ENCODE assay signal across 8 cellular contexts in genomic region chr7:99143522-99143852, GRCh38. TPM values are rescaled to one million over a fixed set of nuclear protein-coding genes. Genes with fewer than 3 reads are reported as not detected.
DNase-seq lines count a peak whose midpoint lies in the region; ATAC-seq and TF ChIP-seq lines count a peak whose summit lies in the region.

No MANE protein-coding gene starts in this region.

- H3K9me3 ChIP-seq in ES-I3 (ENCODE audit: control insufficient read depth, insufficient read depth, low read length), result no peaks in the 10 kb centered on the region
- H3K9me3 ChIP-seq in NT2/D1 (ENCODE audit: insufficient read depth, low read length), result no peaks in the 10 kb centered on the region
- no peaks in the 10 kb centered on the region for H3K9me3 ChIP-seq in esophagus muscularis mucosa
- H3K9me3 ChIP-seq in gastrocnemius medialis, result no peaks in the 10 kb centered on the region

- no peak for TF ChIP-seq EP300 in esophagus muscularis mucosa (IDR thresholded peaks at IDR 0.05)

- H3K36me3 ChIP-seq in ES-I3 (ENCODE audit: insufficient read depth, low read length) (no peaks in the 10 kb centered on the region), NT2/D1 (ENCODE audit: insufficient read depth, insufficient read length, low read length) (no peaks in the 10 kb centered on the region), esophagus muscularis mucosa (no peaks in the 10 kb centered on the region), gastrocnemius medialis (no peaks in the 10 kb centered on the region)

- WGBS in esophagus muscularis mucosa, result 0% methylated on average over 5 of the region's 46 CpGs

- no peak for TF ChIP-seq POLR2A in esophagus muscularis mucosa (IDR thresholded peaks at IDR 0.05; ENCODE audit: low read depth)
- TF ChIP-seq POLR2A in gastrocnemius medialis (IDR thresholded peaks at IDR 0.05), result no peak

- H3K9ac ChIP-seq in ES-I3 (ENCODE audit: low read depth, low read length) (peak overlapping the region; percentile 50; the same call in 1 of the 2 replicates), NT2/D1 (ENCODE audit: insufficient read length, low read depth) (peak overlapping the region; percentile 83)

- DNase-seq in NT2/D1 (ENCODE audit: low read depth, low spot score), result no peak
- no peak for DNase-seq in esophagus muscularis mucosa (ENCODE audit: extremely low spot score)
- no peak for DNase-seq in gastrocnemius medialis
- DNase-seq in iPS-NIHi7 (ENCODE audit: extremely low spot score), result no peak
- no peak for DNase-seq in CD1c-positive myeloid dendritic cell (ENCODE audit: extremely low spot score)

- peak; percentile 23 for ATAC-seq in GM21619 (IDR thresholded peaks at IDR 0.05; ENCODE audit: unreplicated experiment)
- ATAC-seq in gastrocnemius medialis, result no peak
- no peak for ATAC-seq in HG02938 (IDR thresholded peaks at IDR 0.05; ENCODE audit: unreplicated experiment)

- H3K4me1 ChIP-seq in ES-I3 (ENCODE audit: insufficient read depth, low read length) (peaks cover 19% of the 10 kb centered on the region; the same call in 1 of the 2 replicates), NT2/D1 (ENCODE audit: insufficient read depth, insufficient read length) (no peaks in the 10 kb centered on the region), esophagus muscularis mucosa (peaks cover 29 to 52% (median 51%) of the 10 kb centered on the region in 4 donors), gastrocnemius medialis (peaks cover 23 to 40% of the 10 kb centered on the region in 2 donors)

- H3K4me3 ChIP-seq in NT2/D1 (ENCODE audit: insufficient read length, low read depth), result peak overlapping the region; percentile 37
- H3K4me3 ChIP-seq in esophagus muscularis mucosa, result peak overlapping the region; percentile 80 to 99 (median 94)
- H3K4me3 ChIP-seq in gastrocnemius medialis, result peak overlapping the region; percentile 68 to 95 (median 74)

- peak overlapping the region; percentile 97 to 100 (median 99) for H3K27ac ChIP-seq in esophagus muscularis mucosa (replicated peaks in 1 of 4)
- H3K27ac ChIP-seq in gastrocnemius medialis, result peak overlapping the region; percentile 87 to 99 (median 92)

- intact Hi-C loops in esophagus muscularis mucosa (cut with DNase I), result loop anchor here (5.0 kb wide), 2 partner anchors 101 to 169 kb away; no protein-coding TSS in a partner anchor
- intact Hi-C loops in gastrocnemius medialis (cut with DNase I; ENCODE audit: low total_unique reads), result loop anchor here (2.0 to 5.0 kb wide), 4 partner anchors 77 to 473 kb away; partner anchors contain the start of genes ARPC1A and ZSCAN25

- in situ Hi-C loops in gastrocnemius medialis (cut with MboI; ENCODE audit: low sequenced_read_pairs in 4 of 4), result loop anchor here in 1 of 4 donors (10.0 to 25.0 kb wide), 2 partner anchors 99 to 169 kb away; no protein-coding TSS in a partner anchor

- no peaks in the 10 kb centered on the region for H3K27me3 ChIP-seq in NT2/D1 (ENCODE audit: insufficient read depth, insufficient read length)
- no peaks in the 10 kb centered on the region for H3K27me3 ChIP-seq in esophagus muscularis mucosa
- no peaks in the 10 kb centered on the region for H3K27me3 ChIP-seq in gastrocnemius medialis

- no peak for TF ChIP-seq CTCF in esophagus muscularis mucosa (IDR thresholded peaks at IDR 0.05)
- TF ChIP-seq CTCF in gastrocnemius medialis (IDR thresholded peaks at IDR 0.05 in 4 of 5, conservative IDR thresholded peaks at IDR 0.05 in 1 of 5), result no peak

RNA-seq across cellular contexts. Expression of gene SMURF1, which starts 0.4 kb away (rescaled TPM):
- total RNA-seq in esophagus muscularis mucosa (10 to 100 TPM; 19.1 to 27.4 (median 23.9) TPM), gastrocnemius medialis (10 to 100 TPM; 15.4 to 44.8 (median 18.3) TPM)

Comparison
In these comparisons a context has a peak if more than half of its experiments do, and no peak if none do; other contexts are left out.
1. H3K4me3 ChIP-seq: peak in every context shown above with its lines; median percentile 94 in esophagus muscularis mucosa; 74 in gastrocnemius medialis; 37 in NT2/D1.